ENCODE assay signal across 26 cellular contexts in genomic region chr18:74529378-74529777, GRCh38. TPM values are rescaled to one million over a fixed set of nuclear protein-coding genes. Genes with fewer than 3 reads are reported as not detected.
DNase-seq lines count a peak whose midpoint lies in the region; ATAC-seq and TF ChIP-seq lines count a peak whose summit lies in the region.
"Had no signal": no experiment of that assay in that cellular context is flagged by ENCODE, and none has a peak within 500 bp of the region (broad histone marks: within the 10 kb centered on the region; RNA-seq: fewer than 3 reads in every experiment).

No MANE protein-coding gene starts in this region.

- no peak overlapping the region for H3K4me3 Mint-ChIP-seq in activated T-cell treated with anti-CD3 and anti-CD28 coated beads, Interleukin-2, amount 50 U/mL, for 24 hours
- H3K4me3 Mint-ChIP-seq in activated T-cell treated with anti-CD3 and anti-CD28 coated beads, Interleukin-2, amount 50 U/mL, for 4 hours: no peak overlapping the region
- no peak overlapping the region for H3K4me3 Mint-ChIP-seq in endodermal cell
- H3K4me3 Mint-ChIP-seq: B cell had no signal

- no peaks in the 10 kb centered on the region for H3K36me3 ChIP-seq in upper lobe of right lung
- H3K36me3 ChIP-seq in endodermal cell (ENCODE audit: control insufficient read depth, insufficient read depth, low read length): no peaks in the 10 kb centered on the region
- H3K36me3 ChIP-seq: MG63 had no signal

- H3K9me3 Mint-ChIP-seq in activated T-cell treated with anti-CD3 and anti-CD28 coated beads, Interleukin-2, amount 50 U/mL, for 24 hours: no peaks in the 10 kb centered on the region
- no peaks in the 10 kb centered on the region for H3K9me3 Mint-ChIP-seq in activated T-cell treated with anti-CD3 and anti-CD28 coated beads, Interleukin-2, amount 50 U/mL, for 4 hours
- no peaks in the 10 kb centered on the region for H3K9me3 Mint-ChIP-seq in endodermal cell

- no peaks in the 10 kb centered on the region for H3K9me3 ChIP-seq in upper lobe of right lung
- no peaks in the 10 kb centered on the region for H3K9me3 ChIP-seq in endodermal cell (ENCODE audit: control insufficient read depth, low read length)
- H3K9me3 ChIP-seq: MG63 had no signal

- H3K4me1 ChIP-seq in upper lobe of right lung: no peaks in the 10 kb centered on the region
- H3K4me1 ChIP-seq in endodermal cell (ENCODE audit: control insufficient read depth, insufficient read depth, low read length): no peaks in the 10 kb centered on the region

- H3K27ac Mint-ChIP-seq in activated T-cell treated with anti-CD3 and anti-CD28 coated beads, Interleukin-2, amount 50 U/mL, for 24 hours: no peak overlapping the region
- no peak overlapping the region for H3K27ac Mint-ChIP-seq in endodermal cell
- H3K27ac Mint-ChIP-seq: B cell had no signal

- H3K27me3 ChIP-seq in upper lobe of right lung: no peaks in the 10 kb centered on the region
- no peaks in the 10 kb centered on the region for H3K27me3 ChIP-seq in endodermal cell (ENCODE audit: control insufficient read depth, insufficient read depth, low read length, poor library complexity, severe bottlenecking)
- H3K27me3 ChIP-seq: MG63 had no signal

- H3K4me3 ChIP-seq in upper lobe of right lung (no peak overlapping the region), endodermal cell (ENCODE audit: low read length) (no peak overlapping the region)
- H3K4me3 ChIP-seq: MG63 had no signal

- H3K27me3 Mint-ChIP-seq in activated T-cell treated with anti-CD3 and anti-CD28 coated beads, Interleukin-2, amount 50 U/mL, for 24 hours: no peaks in the 10 kb centered on the region
- peaks cover 2% of the 10 kb centered on the region for H3K27me3 Mint-ChIP-seq in activated T-cell treated with anti-CD3 and anti-CD28 coated beads, Interleukin-2, amount 50 U/mL, for 4 hours (ENCODE audit: low read depth)
- H3K27me3 Mint-ChIP-seq in endodermal cell (ENCODE audit: insufficient read depth): peaks cover 4% of the 10 kb centered on the region

- H3K4me1 Mint-ChIP-seq in activated T-cell treated with anti-CD3 and anti-CD28 coated beads, Interleukin-2, amount 50 U/mL, for 24 hours (ENCODE audit: low read depth): no peaks in the 10 kb centered on the region
- no peaks in the 10 kb centered on the region for H3K4me1 Mint-ChIP-seq in activated T-cell treated with anti-CD3 and anti-CD28 coated beads, Interleukin-2, amount 50 U/mL, for 4 hours (ENCODE audit: low read depth)
- H3K4me1 Mint-ChIP-seq in endodermal cell: peaks cover 6% of the 10 kb centered on the region
- H3K4me1 Mint-ChIP-seq: B cell had no signal

- 86 to 92% methylated on average over 4 to 6 of the region's 6 CpGs for WGBS in endodermal cell (ENCODE audit: insufficient coverage in 1 of 2, insufficient read length in 1 of 2), 2 experiments

- no peak for TF ChIP-seq CTCF in upper lobe of right lung (IDR thresholded peaks at IDR 0.05)
- no peak for TF ChIP-seq CTCF in endodermal cell (conservative IDR thresholded peaks at IDR 0.05)

- intact Hi-C loops in posterior vena cava (cut with DNase I) (no loop called here), upper lobe of right lung (cut with DNase I) (no loop called here)

- DNase-seq in activated T-cell treated with anti-CD3 and anti-CD28 coated beads, Interleukin-2, amount 50 U/mL, for 24 hours: peak; percentile 3
- no peak for DNase-seq in activated T-cell treated with anti-CD3 and anti-CD28 coated beads, Interleukin-2, amount 50 U/mL, for 4 hours
- DNase-seq in posterior vena cava (ENCODE audit: low spot score) (peak; percentile 30), upper lobe of right lung (peak; percentile 11), kidney glomerular epithelial cell (lab: John Stamatoyannopoulos, UW) (no peak), HuH-7.5 (ENCODE audit: low spot score) (no peak), endodermal cell (no peak)
- DNase-seq: DMS153, DND-41, KBM-7, MG63, NCI-H1694, NCI-H2029 treated with DMSO at 0.1 percent for 48 hours, NCI-H2227 treated with DMSO at 0.1 percent for 48 hours, NCI-H526 treated with DMSO at 0.1 percent for 48 hours, SHP77 had no signal

- ATAC-seq in activated T-cell treated with anti-CD3 and anti-CD28 coated beads, Interleukin-2, amount 50 U/mL, for 4 hours: no peak
- ATAC-seq in upper lobe of right lung: no peak
- ATAC-seq: Panc1 had no signal

- H3K36me3 Mint-ChIP-seq in activated T-cell treated with anti-CD3 and anti-CD28 coated beads, Interleukin-2, amount 50 U/mL, for 24 hours (ENCODE audit: low read depth): peaks cover 1% of the 10 kb centered on the region
- no peaks in the 10 kb centered on the region for H3K36me3 Mint-ChIP-seq in activated T-cell treated with anti-CD3 and anti-CD28 coated beads, Interleukin-2, amount 50 U/mL, for 4 hours (ENCODE audit: insufficient read depth)
- H3K36me3 Mint-ChIP-seq in endodermal cell (ENCODE audit: low read depth): peaks cover 1% of the 10 kb centered on the region

- H3K9ac ChIP-seq in endodermal cell (ENCODE audit: extremely low read depth, low read length, poor library complexity, severe bottlenecking): no peak overlapping the region

- peak overlapping the region; percentile 10 for H3K27ac ChIP-seq in cingulate gyrus (ENCODE audit: low read depth, low read length)
- no peak overlapping the region for H3K27ac ChIP-seq in upper lobe of right lung
- H3K27ac ChIP-seq in endodermal cell (ENCODE audit: low read depth, low read length): no peak overlapping the region
- H3K27ac ChIP-seq: 22Rv1, C4-2B, RWPE1 had no signal

RNA-seq across cellular contexts. Expression of gene CNDP1, which starts 4.9 kb away (rescaled TPM):
- total RNA-seq in activated T-cell treated with anti-CD3 and anti-CD28 coated beads, Interleukin-2, amount 50 U/mL, for 4 hours: under 1 TPM; 0.15 to 0.49 (median 0.40) TPM
- under 1 TPM in 1 of 2 donors, not detected in 1; 0.19 TPM for total RNA-seq in posterior vena cava
- not detected for total RNA-seq in upper lobe of right lung
- total RNA-seq in endodermal cell: under 1 TPM in 1 of 2 donors, not detected in 1; 0.51 TPM
- polyA plus RNA-seq in endodermal cell (2013, experiment 1 of 2): 0.07 TPM
- not detected for polyA plus RNA-seq in endodermal cell (2013, experiment 2 of 2)
- total RNA-seq: H4, HT1080, NCI-H460, OCI-LY7 had no signal

RNA-seq across cellular contexts. Expression of gene CNDP2, which starts 33.2 kb away (rescaled TPM):
- 100 to 1,000 TPM; 157 to 165 (median 164) TPM for total RNA-seq in activated T-cell treated with anti-CD3 and anti-CD28 coated beads, Interleukin-2, amount 50 U/mL, for 4 hours
- total RNA-seq in posterior vena cava (10 to 100 TPM; 73.5 to 75.0 TPM), upper lobe of right lung (213 TPM), endodermal cell (100 to 1,000 TPM; 385 to 416 TPM)
- polyA plus RNA-seq in endodermal cell (2013, experiment 1 of 2): 105 TPM
- 105 TPM for polyA plus RNA-seq in endodermal cell (2013, experiment 2 of 2)

Comparison
In these comparisons a context has a peak if more than half of its experiments do, and no peak if none do; other contexts are left out.
1. DNase-seq: peak in activated T-cell treated with anti-CD3 and anti-CD28 coated beads, Interleukin-2, amount 50 U/mL, for 24 hours (single experiment), posterior vena cava (single experiment) and upper lobe of right lung (single experiment); none in activated T-cell treated with anti-CD3 and anti-CD28 coated beads, Interleukin-2, amount 50 U/mL, for 4 hours (single experiment), kidney glomerular epithelial cell (single experiment), HuH-7.5 (single experiment) and endodermal cell (single experiment).